In genomic region chr15:89155656-89156055, GRCh38 we compare ENCODE assay signal across 20 cellular contexts.
DNase-seq lines count a peak whose midpoint lies in the region; ATAC-seq, FAIRE-seq and TF ChIP-seq lines count a peak whose summit lies in the region.
"Had no signal": no experiment of that assay in that cellular context is flagged by ENCODE, and none has a peak within 500 bp of the region (broad histone marks: within the 10 kb centered on the region; RNA-seq: fewer than 3 reads in every experiment).

No MANE protein-coding gene starts in this region.

- peaks cover 3 to 78% of the 10 kb centered on the region in 2 donors for H3K36me3 ChIP-seq in psoas muscle (ENCODE audit: insufficient read depth in 1 of 2, low read depth in 1 of 2)
- H3K36me3 ChIP-seq in ascending aorta, result peaks cover 50 to 75% of the 10 kb centered on the region in 2 donors

- no peaks in the 10 kb centered on the region for H3K27me3 ChIP-seq in psoas muscle (ENCODE audit: insufficient read depth in 3 of 3, low read length in 2 of 3)
- no peaks in the 10 kb centered on the region for H3K27me3 ChIP-seq in ascending aorta
- H3K27me3 ChIP-seq: BE2C, MG63, Peyer's patch had no signal

- no peak for TF ChIP-seq POLR2A in GM12891 (IDR thresholded peaks at IDR 0.05; ENCODE audit: low read depth, low read length)

- no peak for TF ChIP-seq CTCF in psoas muscle (IDR thresholded peaks at IDR 0.05)
- no peak for TF ChIP-seq CTCF in ascending aorta (IDR thresholded peaks at IDR 0.05)

- peak; percentile 9 for FAIRE-seq in GM12891 (lab: Jason Lieb, UNC)
- FAIRE-seq: GM19239, H54 had no signal

- no peaks in the 10 kb centered on the region for H3K9me3 ChIP-seq in psoas muscle
- no peaks in the 10 kb centered on the region for H3K9me3 ChIP-seq in ascending aorta
- H3K9me3 ChIP-seq: BE2C, MG63, Peyer's patch had no signal

- peak; percentile 90 for ATAC-seq in Right ventricle myocardium inferior
- peak; percentile 92 for ATAC-seq in left ventricle myocardium superior
- ATAC-seq in psoas muscle, result peak; percentile 94 to 97 (median 96)

- intact Hi-C loops in Right ventricle myocardium inferior (cut with DNase I) (no loop called here), left ventricle myocardium superior (cut with micrococcal nuclease) (no loop called here), psoas muscle (cut with DNase I) (no loop called here), ascending aorta (cut with DNase I) (no loop called here)

- H3K4me1 ChIP-seq in psoas muscle (peaks cover 25% of the 10 kb centered on the region), ascending aorta (no peaks in the 10 kb centered on the region)

- DNase-seq in GM12891 (ENCODE audit: insufficient read length, low spot score), result no peak
- DNase-seq in Right ventricle myocardium inferior (ENCODE audit: missing footprints), result no peak
- peak; percentile 74 for DNase-seq in left ventricle myocardium superior
- DNase-seq in psoas muscle, result peak; percentile 82 to 94
- no peak for DNase-seq in ascending aorta (ENCODE audit: low spot score in 2 of 2)
- no peak for DNase-seq in NCI-H82 (lab: John Stamatoyannopoulos, UW)
- DNase-seq in Ammon's horn (ENCODE audit: low spot score), result no peak
- DNase-seq: BE2C; CD4-positive, alpha-beta T cell; DMS153; GF-D8; MG63; NCI-H1092; NCI-H1436 treated with DMSO at 0.1 percent for 48 hours; NCI-H2081 treated with DMSO at 0.1 percent for 48 hours; NCI-H446 treated with DMSO at 0.1 percent for 48 hours; NK-92 treated with Interleukin-12 subunit alpha and Interleukin-12 subunit beta, amount 100 ng/mL, for 24 hours; Peyer's patch had no signal

- H3K4me3 ChIP-seq in psoas muscle, result no peak overlapping the region
- no peak overlapping the region for H3K4me3 ChIP-seq in ascending aorta
- H3K4me3 ChIP-seq: MG63, Peyer's patch had no signal

- H3K27ac ChIP-seq in psoas muscle (peak overlapping the region; percentile 73), ascending aorta (no peak overlapping the region)
- H3K27ac ChIP-seq: Peyer's patch had no signal

- WGBS in psoas muscle, 3 donors, result 20 to 48% (median 31%) methylated on average over 6 of the region's 6 CpGs

TF ChIP-seq in GM12891, 5 proteins besides CTCF, POLR2A, EP300 and RAD21:
- TF ChIP-seq TAF1 (IDR thresholded peaks at IDR 0.05; ENCODE audit: low read depth, low read length) (no peak), POLR2AphosphoS5 (IDR thresholded peaks at IDR 0.05; ENCODE audit: low read depth, low read length) (no peak), POU2F2 (IDR thresholded peaks at IDR 0.05; ENCODE audit: low read depth, low read length) (no peak), SPI1 (IDR thresholded peaks at IDR 0.05; ENCODE audit: low read depth, low read length) (no peak)

Comparison
In these comparisons a context has a peak if more than half of its experiments do, and no peak if none do; other contexts are left out.
1. DNase-seq: peak in left ventricle myocardium superior (single experiment) and psoas muscle (2 of 2); none in GM12891 (single experiment), Right ventricle myocardium inferior (single experiment), ascending aorta (0 of 2), NCI-H82 (single experiment) and Ammon's horn (single experiment).
2. Peak in every context shown above with its lines, with median percentiles within 50 percentile points of each other: ATAC-seq.